Comparison of ENCODE assay signal across 8 cellular contexts in genomic region chr3:12556723-12557471, GRCh38. TPM values are rescaled to one million over a fixed set of nuclear protein-coding genes. Genes with fewer than 3 reads are reported as not detected.
DNase-seq lines count a peak whose midpoint lies in the region; ATAC-seq lines count a peak whose summit lies in the region.

TSS of gene MKRN2 (plus strand) at chr3:12557087. CDS start at chr3:12557151, 64 bp downstream.

- H2AK5ac ChIP-seq in mesenchymal stem cell (ENCODE audit: low read length, severe bottlenecking): no peak within 1 kb of the TSS

- H3K14ac ChIP-seq in mesenchymal stem cell (ENCODE audit: low read length in 2 of 2): peak within 1 kb of the TSS; percentile 58 to 95

- CTCF ChIA-PET in CD4-positive, alpha-beta memory T cell (lab: Charles Lee; ENCODE audit: partially characterized antibody): no interaction called here

- H3K27me3 ChIP-seq in CD4-positive, alpha-beta memory T cell (ENCODE audit: insufficient read depth, low read length): peaks cover 14% of the 10 kb centered on the region
- no peaks in the 10 kb centered on the region for H3K27me3 ChIP-seq in mesenchymal stem cell (ENCODE audit: control insufficient read depth in 1 of 2, insufficient read depth in 1 of 2, low read length in 2 of 2)

- no peaks in the 10 kb centered on the region for H3K79me1 ChIP-seq in mesenchymal stem cell (replicated peaks; ENCODE audit: low read length, poor library complexity, severe bottlenecking)

- peak; percentile 81 to 87 (median 82) for DNase-seq in CD4-positive, alpha-beta memory T cell
- DNase-seq in NOMO-1 treated with DMSO at 0.1 percent for 48 hours (lab: John Stamatoyannopoulos, UW; ENCODE audit: unreplicated experiment) (peak; percentile 76), mesenchymal stem cell (peak; percentile 86)
- peak; percentile 67 to 70 for DNase-seq in activated CD8-positive, alpha-beta memory T cell treated with anti-CD3 and anti-CD28 coated beads for 4 hours (ENCODE audit: low read depth in 2 of 2)
- peak; percentile 76 to 84 (median 82) for DNase-seq in effector memory CD8-positive, alpha-beta T cell
- peak; percentile 80 for DNase-seq in stimulated activated CD8-positive, alpha-beta memory T cell treated with anti-CD3 and anti-CD28 coated beads, Interleukin-12 subunit alpha, Interleukin-12 subunit beta, amount 100 ng/mL, for 4 hours (ENCODE audit: low read depth)

- H3K9ac ChIP-seq in mesenchymal stem cell (ENCODE audit: low read length): peak within 1 kb of the TSS; percentile 95

- no peaks in the 10 kb centered on the region for H3K36me3 ChIP-seq in CD4-positive, alpha-beta memory T cell (ENCODE audit: insufficient read depth, low read length)
- H3K36me3 ChIP-seq in mesenchymal stem cell (ENCODE audit: control insufficient read depth in 1 of 2, insufficient read depth in 2 of 2, low read depth in 1 of 2, low read length in 2 of 2): no peaks in the 10 kb centered on the region

- H2AFZ ChIP-seq in mesenchymal stem cell (ENCODE audit: low read depth, low read length): peak within 1 kb of the TSS; percentile 95

- H3K23ac ChIP-seq in mesenchymal stem cell (ENCODE audit: low read length in 2 of 2): peak within 1 kb of the TSS in 1 of 2 experiments; percentile 96

- peaks cover 52% of the 10 kb centered on the region for H3K4me1 ChIP-seq in CD4-positive, alpha-beta memory T cell (ENCODE audit: insufficient read depth, low read length)
- peaks cover 13% of the 10 kb centered on the region for H3K4me1 ChIP-seq in mesenchymal stem cell (ENCODE audit: control insufficient read depth, insufficient read depth, low read depth, low read length)

- peak within 1 kb of the TSS; percentile 92 for H4K8ac ChIP-seq in mesenchymal stem cell (ENCODE audit: low read length)

- H3K9me3 ChIP-seq in CD4-positive, alpha-beta memory T cell (ENCODE audit: control insufficient read depth in 1 of 2, low read length in 2 of 2): no peaks in the 10 kb centered on the region
- no peaks in the 10 kb centered on the region for H3K9me3 ChIP-seq in mesenchymal stem cell (ENCODE audit: control insufficient read depth, low read length)

- H3K4me1 Mint-ChIP-seq in CD4-positive, alpha-beta memory T cell: peaks cover 43 to 69% (median 55%) of the 10 kb centered on the region in 4 donors
- H3K4me1 Mint-ChIP-seq in effector memory CD8-positive, alpha-beta T cell (ENCODE audit: low read depth in 2 of 2): peaks cover 42 to 59% of the 10 kb centered on the region in 2 donors

- peak within 1 kb of the TSS; percentile 44 for H2BK15ac ChIP-seq in mesenchymal stem cell (ENCODE audit: low read depth, poor library complexity, severe bottlenecking)

- POLR2A ChIA-PET in CD4-positive, alpha-beta memory T cell (lab: Charles Lee; ENCODE audit: partially characterized antibody): interaction anchor here (1.1 to 2.0 kb wide), 3 partner anchors 73 to 108 kb away, joined by 3 to 15 read pairs (median 9); partner anchors contain the start of genes RAF1 and TSEN2

- peak within 1 kb of the TSS; percentile 93 for H3K27ac ChIP-seq in CD4-positive, alpha-beta memory T cell (ENCODE audit: low read depth, low read length)
- peak within 1 kb of the TSS; percentile 60 for H3K27ac ChIP-seq in mesenchymal stem cell (ENCODE audit: low read length, poor library complexity, severe bottlenecking)

- under 1% methylated on average over 70 of the region's 75 CpGs for WGBS in mesenchymal stem cell

- H3K4me2 ChIP-seq in mesenchymal stem cell (ENCODE audit: low read length, poor library complexity, severe bottlenecking): peak within 1 kb of the TSS; percentile 74

- peak within 1 kb of the TSS; percentile 5 for H2BK5ac ChIP-seq in mesenchymal stem cell (ENCODE audit: low read depth, low read length, poor library complexity, severe bottlenecking)

- peak within 1 kb of the TSS; percentile 89 to 99 (median 94) for H3K4me3 Mint-ChIP-seq in CD4-positive, alpha-beta memory T cell
- peak within 1 kb of the TSS; percentile 81 to 91 for H3K4me3 Mint-ChIP-seq in effector memory CD8-positive, alpha-beta T cell

- H2BK12ac ChIP-seq in mesenchymal stem cell (ENCODE audit: low read length in 2 of 2): peak within 1 kb of the TSS in 1 of 2 experiments; percentile 37

- H2BK120ac ChIP-seq in mesenchymal stem cell (ENCODE audit: low read depth, low read length): peak within 1 kb of the TSS; percentile 57

- peak within 1 kb of the TSS; percentile 84 to 93 for H3K4ac ChIP-seq in mesenchymal stem cell (ENCODE audit: low read depth in 1 of 2, low read length in 2 of 2)

- H4K91ac ChIP-seq in mesenchymal stem cell (ENCODE audit: low read length): peak within 1 kb of the TSS; percentile 80

- peak within 1 kb of the TSS; percentile 75 to 92 for H3K4me3 ChIP-seq in CD4-positive, alpha-beta memory T cell (ENCODE audit: low read length in 2 of 2)
- H3K4me3 ChIP-seq in mesenchymal stem cell (ENCODE audit: insufficient read depth in 1 of 2, low read depth in 1 of 2, low read length in 2 of 2): peak within 1 kb of the TSS; percentile 91 to 92

- H3K27me3 Mint-ChIP-seq in CD4-positive, alpha-beta memory T cell: peaks cover 21 to 23% of the 10 kb centered on the region in 2 donors
- H3K27me3 Mint-ChIP-seq in effector memory CD8-positive, alpha-beta T cell: peaks cover 20 to 31% of the 10 kb centered on the region in 2 donors

- intact Hi-C loops in CD4-positive, alpha-beta memory T cell (cut with micrococcal nuclease): loop anchor here (1.0 to 2.0 kb wide), 4 partner anchors 73 to 284 kb away; partner anchors contain the start of genes RAF1, RPL32 and TSEN2

- peak; percentile 73 for ATAC-seq in GM19395 (IDR thresholded peaks at IDR 0.05; ENCODE audit: unreplicated experiment)
- peak; percentile 53 for ATAC-seq in HG03558 (IDR thresholded peaks at IDR 0.05; ENCODE audit: extremely low read depth, unreplicated experiment)
- peak; percentile 94 for ATAC-seq in effector memory CD8-positive, alpha-beta T cell (replicated peaks)

- H3K18ac ChIP-seq in mesenchymal stem cell (ENCODE audit: low read depth in 1 of 2, low read length in 2 of 2): peak within 1 kb of the TSS; percentile 88 to 97

- no peaks in the 10 kb centered on the region for H3K9me3 Mint-ChIP-seq in CD4-positive, alpha-beta memory T cell
- H3K9me3 Mint-ChIP-seq in effector memory CD8-positive, alpha-beta T cell: no peaks in the 10 kb centered on the region

- peaks cover 0 to 7% of the 10 kb centered on the region in 2 donors for H3K36me3 Mint-ChIP-seq in CD4-positive, alpha-beta memory T cell
- H3K36me3 Mint-ChIP-seq in effector memory CD8-positive, alpha-beta T cell (ENCODE audit: insufficient read depth): peaks cover 10% of the 10 kb centered on the region

- peak within 1 kb of the TSS; percentile 88 to 98 (median 95) for H3K27ac Mint-ChIP-seq in CD4-positive, alpha-beta memory T cell
- H3K27ac Mint-ChIP-seq in effector memory CD8-positive, alpha-beta T cell: peak within 1 kb of the TSS; percentile 46 to 73

RNA-seq across cellular contexts. Expression of gene MKRN2, which starts in this region (rescaled TPM):
- 10 to 100 TPM; 31.7 to 32.0 TPM for total RNA-seq in CD4-positive, alpha-beta memory T cell
- polyA plus RNA-seq in CD4-positive, alpha-beta memory T cell: 10 to 100 TPM; 43.0 to 60.3 TPM
- polyA plus RNA-seq in mesenchymal stem cell (2013, experiment 1 of 2): 21.7 TPM
- polyA plus RNA-seq in mesenchymal stem cell (2013, experiment 2 of 2): 22.3 TPM

Comparison
In these comparisons a context has a peak if more than half of its experiments do, and no peak if none do; other contexts are left out.
1. Peak in every context shown above with its lines: DNase-seq, ATAC-seq, H3K4me3 ChIP-seq and H3K27ac ChIP-seq.